Comparison of ENCODE assay signal across 11 cellular contexts in genomic region chr20:20549699-20550098, GRCh38.
DNase-seq lines count a peak whose midpoint lies in the region; ATAC-seq, FAIRE-seq and TF ChIP-seq lines count a peak whose summit lies in the region.
"Had no signal": no experiment of that assay in that cellular context is flagged by ENCODE, and none has a peak within 500 bp of the region (broad histone marks: within the 10 kb centered on the region; RNA-seq: fewer than 3 reads in every experiment).

No MANE protein-coding gene starts in this region.

- WGBS in A549 (ENCODE audit: missing lambda C conversion rate) = 63% methylated on average over 1 of the region's 1 CpG

- H3K27ac ChIP-seq in A549 (no peak overlapping the region), foreskin keratinocyte (peak overlapping the region; percentile 89), Peyer's patch (no peak overlapping the region), SJCRH30 (no peak overlapping the region)
- H3K27ac ChIP-seq: gastroesophageal sphincter had no signal

- ATAC-seq in A549 = peak; percentile 50 to 73; a peak in 3 of 6 replicates
- 0 out of 3 replicates have a peak, but pooled peaks have one; percentile 24 for ATAC-seq in SK-N-SH treated with all-trans-retinoic acid at 6 μM for 48 hours
- ATAC-seq in foreskin keratinocyte = peak; percentile 87
- ATAC-seq in HG03432 (IDR thresholded peaks at IDR 0.05; ENCODE audit: unreplicated experiment) = no peak
- no peak for ATAC-seq in HG03565 (IDR thresholded peaks at IDR 0.05; ENCODE audit: unreplicated experiment)
- ATAC-seq: gastroesophageal sphincter had no signal

- H3K27me3 ChIP-seq in foreskin keratinocyte = no peaks in the 10 kb centered on the region
- H3K27me3 ChIP-seq in Peyer's patch = no peaks in the 10 kb centered on the region
- no peaks in the 10 kb centered on the region for H3K27me3 ChIP-seq in SJCRH30
- H3K27me3 ChIP-seq: gastroesophageal sphincter had no signal

- peak overlapping the region; percentile 9; the same call in 1 of the 3 replicates for H3K4me2 ChIP-seq in A549

- TF ChIP-seq POLR2A in A549 (IDR thresholded peaks at IDR 0.05; ENCODE audit: low read length) (no peak), Peyer's patch (IDR thresholded peaks at IDR 0.05) (no peak)

- no peak for TF ChIP-seq EP300 in A549 (IDR thresholded peaks at IDR 0.05)

- POLR2A ChIA-PET in A549 (lab: Yijun Ruan, JAX) = no interaction called here

- CTCF ChIA-PET in A549 (lab: Yijun Ruan, JAX) = interaction anchor here (1.3 to 1.5 kb wide), 3 partner anchors 10 to 27 kb away, joined by 3 to 5 read pairs (median 5); no protein-coding TSS in a partner anchor

- H3K9me3 ChIP-seq in A549 = no peaks in the 10 kb centered on the region
- H3K9me3 ChIP-seq in Peyer's patch = no peaks in the 10 kb centered on the region
- no peaks in the 10 kb centered on the region for H3K9me3 ChIP-seq in SJCRH30 (replicated peaks)
- H3K9me3 ChIP-seq: gastroesophageal sphincter had no signal

- H3K36me3 ChIP-seq in Peyer's patch = peaks cover 0 to 21% (median 0%) of the 10 kb centered on the region in 3 donors
- no peaks in the 10 kb centered on the region for H3K36me3 ChIP-seq in SJCRH30

- TF ChIP-seq CTCF in A549 (IDR thresholded peaks at IDR 0.05) = no peak
- TF ChIP-seq CTCF in foreskin keratinocyte (conservative IDR thresholded peaks at IDR 0.05) = peak; percentile 11
- no peak for TF ChIP-seq CTCF in Peyer's patch (IDR thresholded peaks at IDR 0.05)

- DNase-seq in A549 (ENCODE audit: low read depth in 1 of 2, low spot score in 1 of 2) (peak in 1 of 2 experiments; percentile 17), HCEC 1CT (peak; percentile 83), foreskin keratinocyte (peak; percentile 90 to 97), Peyer's patch (no peak), SJCRH30 (no peak)
- DNase-seq: activated naive CD4-positive, alpha-beta T cell treated with anti-CD3 and anti-CD28 coated beads, Interleukin-2, amount 50 U/mL, for 16 hours; H9 had no signal

- TF ChIP-seq RAD21 in A549 (conservative IDR thresholded peaks at IDR 0.05 in 1 of 2, IDR thresholded peaks at IDR 0.05 in 1 of 2) = no peak

- H3K4me1 ChIP-seq in A549 (peaks cover 21% of the 10 kb centered on the region), foreskin keratinocyte (peaks cover 38% of the 10 kb centered on the region), Peyer's patch (peaks cover 0 to 31% (median 2%) of the 10 kb centered on the region in 4 donors), SJCRH30 (peaks cover 29% of the 10 kb centered on the region)
- H3K4me1 ChIP-seq: gastroesophageal sphincter had no signal

- no peak for FAIRE-seq in A549 (lab: Jason Lieb, UNC)

- no peak overlapping the region for H3K4me3 ChIP-seq in A549
- no peak overlapping the region for H3K4me3 ChIP-seq in Peyer's patch
- no peak overlapping the region for H3K4me3 ChIP-seq in SJCRH30
- H3K4me3 ChIP-seq: gastroesophageal sphincter had no signal

TF ChIP-seq in A549, 52 proteins besides CTCF, POLR2A, EP300 and RAD21:
- TF ChIP-seq FOSL2 (IDR thresholded peaks at IDR 0.05) = no peak; the same call in 1 of the 2 replicates
- peak; percentile 66; the same call in 1 of the 2 replicates for TF ChIP-seq FOSL2 (CRISPR knock-in tag; IDR thresholded peaks at IDR 0.05)
- TF ChIP-seq KDM1A (IDR thresholded peaks at IDR 0.05; ENCODE audit: low read depth) = no peak

TF ChIP-seq in SK-N-SH treated with all-trans-retinoic acid at 6 μM for 48 hours, 23 proteins besides CTCF, POLR2A, EP300 and RAD21:
- TF ChIP-seq CSDC2 (CRISPR knock-in tag; IDR thresholded peaks at IDR 0.05) = no peak
- no peak for TF ChIP-seq CSRNP3 (CRISPR knock-in tag; IDR thresholded peaks at IDR 0.05)
- TF ChIP-seq ZFP3 (CRISPR knock-in tag; IDR thresholded peaks at IDR 0.05) = no peak
- no peak for TF ChIP-seq ZNF70 (CRISPR knock-in tag; IDR thresholded peaks at IDR 0.05)
- TF ChIP-seq ZNF8 (CRISPR knock-in tag; IDR thresholded peaks at IDR 0.05) = no peak
- TF ChIP-seq ZFP30 (CRISPR knock-in tag; IDR thresholded peaks at IDR 0.05) = no peak
- no peak for TF ChIP-seq SNAI2 (CRISPR knock-in tag; IDR thresholded peaks at IDR 0.05)
- no peak for TF ChIP-seq PATZ1 (CRISPR knock-in tag; IDR thresholded peaks at IDR 0.05; ENCODE audit: borderline replicate concordance)
- no peak for TF ChIP-seq ZC3H10 (CRISPR knock-in tag; IDR thresholded peaks at IDR 0.05)
- TF ChIP-seq OSR1 (CRISPR knock-in tag; IDR thresholded peaks at IDR 0.05) = no peak
- no peak for TF ChIP-seq RARB (CRISPR knock-in tag; IDR thresholded peaks at IDR 0.05)
- no peak for TF ChIP-seq PPARA (CRISPR knock-in tag; IDR thresholded peaks at IDR 0.05; ENCODE audit: borderline replicate concordance)
- TF ChIP-seq POU6F1 (CRISPR knock-in tag; IDR thresholded peaks at IDR 0.05; ENCODE audit: borderline replicate concordance, low read depth) = no peak
- TF ChIP-seq BACH2 (CRISPR knock-in tag; IDR thresholded peaks at IDR 0.05; ENCODE audit: borderline replicate concordance) = no peak
- no peak for TF ChIP-seq GLIS3 (CRISPR knock-in tag; IDR thresholded peaks at IDR 0.05)
- TF ChIP-seq ZNF565 (CRISPR knock-in tag; conservative IDR thresholded peaks at IDR 0.05; ENCODE audit: low read depth) = no peak
- no peak for TF ChIP-seq ARNTL (CRISPR knock-in tag; IDR thresholded peaks at IDR 0.05; ENCODE audit: borderline replicate concordance, low read depth)
- no peak for TF ChIP-seq TSHZ2 (CRISPR knock-in tag; IDR thresholded peaks at IDR 0.05)
TF ChIP-seq in SK-N-SH treated with all-trans-retinoic acid at 6 μM for 48 hours: peak in this region for 0.

Comparison
In these comparisons a context has a peak if more than half of its experiments do, and no peak if none do; other contexts are left out.
1. ATAC-seq: peak in A549 (2 of 2), SK-N-SH treated with all-trans-retinoic acid at 6 μM for 48 hours (single experiment) and foreskin keratinocyte (single experiment); none in HG03432 (single experiment) and HG03565 (single experiment).
2. DNase-seq: peak in HCEC 1CT (single experiment) and foreskin keratinocyte (2 of 2); none in Peyer's patch (0 of 3) and SJCRH30 (0 of 2).